Comparison of ENCODE assay signal across 8 cellular contexts in the genomic region with DNA sequence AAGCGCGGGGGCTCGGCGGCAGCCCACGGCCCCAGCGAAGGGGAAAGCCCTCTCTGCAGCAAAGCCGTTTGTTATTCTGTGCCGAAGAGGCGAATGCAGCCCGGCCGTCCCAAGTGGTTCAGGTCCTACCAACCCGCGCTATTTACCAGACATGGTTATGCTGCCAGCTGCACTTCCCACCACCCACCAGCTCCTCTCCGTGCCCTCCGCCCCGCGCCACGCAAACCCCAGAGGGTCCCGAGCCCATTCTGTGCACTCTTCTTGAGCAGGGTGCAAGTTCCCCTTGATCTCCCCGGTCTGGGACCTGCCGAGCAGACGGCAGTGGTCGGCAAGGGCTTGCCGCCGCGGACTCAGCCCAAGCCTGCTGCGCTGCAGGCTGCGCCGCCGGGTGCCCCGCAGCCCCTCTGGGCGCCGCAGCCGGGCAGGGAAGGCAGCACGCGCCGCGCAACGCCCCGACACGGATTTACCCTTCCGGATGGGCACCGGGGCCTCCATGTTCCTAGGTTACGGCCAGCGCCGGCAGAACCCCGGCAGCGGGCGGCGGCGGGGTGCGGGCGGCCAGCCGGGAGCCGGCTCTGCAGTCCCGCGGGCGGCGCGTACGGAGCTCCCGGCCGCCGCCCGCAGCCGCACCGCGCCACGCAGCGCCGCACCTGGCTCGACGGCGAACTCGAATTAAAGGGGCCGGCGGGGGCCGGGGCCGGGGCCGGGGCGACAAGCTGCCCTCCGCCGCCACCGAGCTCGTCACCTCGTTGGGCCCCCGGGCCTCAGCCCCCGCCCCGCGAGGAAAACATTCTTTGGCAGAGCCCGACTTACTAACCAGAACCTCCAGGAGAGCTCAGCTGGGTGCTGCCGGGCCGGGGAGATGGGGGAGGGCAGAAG. TPM values are rescaled to one million over a fixed set of nuclear protein-coding genes. Genes with fewer than 3 reads are reported as not detected.
A peak's percentile ranks its signal among the peaks of the same experiment; 100 is the strongest.
DNase-seq lines count a peak whose midpoint lies in the region; ATAC-seq and TF ChIP-seq lines count a peak whose summit lies in the region.

No MANE protein-coding gene starts in this region.

- CTCF ChIA-PET in Calu3 (lab: Charles Lee) (interaction anchor here (1.1 kb wide), 1 partner anchor 176 kb away, joined by 5 read pairs; no protein-coding TSS in a partner anchor), OCI-LY7 (lab: Charles Lee; ENCODE audit: unreplicated experiment) (interaction anchor here (0.7 kb wide), 1 partner anchor 1074 kb away, joined by 3 read pairs; no protein-coding TSS in a partner anchor)

- H3K9me3 ChIP-seq in OCI-LY7 (ENCODE audit: low read length) = no peaks in the 10 kb centered on the region
- no peaks in the 10 kb centered on the region for H3K9me3 ChIP-seq in mononuclear cell (ENCODE audit: low read depth, low read length)
- no peaks in the 10 kb centered on the region for H3K9me3 ChIP-seq in upper lobe of left lung

- H3K27me3 Mint-ChIP-seq in Calu3 (ENCODE audit: unreplicated experiment) = peaks cover 87% of the 10 kb centered on the region

- H3K27ac Mint-ChIP-seq in Calu3 (ENCODE audit: unreplicated experiment) = no peak overlapping the region

- no peaks in the 10 kb centered on the region for H4K20me1 ChIP-seq in OCI-LY7 (ENCODE audit: insufficient read depth, low read length)

- no peaks in the 10 kb centered on the region for H3K79me2 ChIP-seq in OCI-LY7 (ENCODE audit: insufficient read depth, low read depth, low read length)

- no peak for TF ChIP-seq CTCF in Calu3 (IDR thresholded peaks at IDR 0.05; ENCODE audit: unreplicated experiment)
- no peak for TF ChIP-seq CTCF in OCI-LY7 (conservative IDR thresholded peaks at IDR 0.05; ENCODE audit: low read length)
- TF ChIP-seq CTCF in dorsolateral prefrontal cortex (IDR thresholded peaks at IDR 0.05 in 54 of 56, conservative IDR thresholded peaks at IDR 0.05 in 2 of 56; ENCODE audit: low read depth in 1 of 56, partially characterized antibody in 56 of 56) = peak in 5 of 56 donors; percentile 3 to 23 (median 6)
- no peak for TF ChIP-seq CTCF in upper lobe of left lung (IDR thresholded peaks at IDR 0.05)

- intact Hi-C loops in Calu3 (cut with micrococcal nuclease; ENCODE audit: unreplicated experiment) = no loop called here
- intact Hi-C loops in OCI-LY7 (cut with micrococcal nuclease; ENCODE audit: unreplicated experiment) = no loop called here
- intact Hi-C loops in dorsolateral prefrontal cortex (cut with DNase I) = no loop called here

- H3K27me3 ChIP-seq in dorsolateral prefrontal cortex (no peaks in the 10 kb centered on the region), mononuclear cell (ENCODE audit: insufficient read depth, low read length) (peaks cover 59% of the 10 kb centered on the region), upper lobe of left lung (peaks cover 0 to 35% (median 21%) of the 10 kb centered on the region in 4 donors)

- no peak for TF ChIP-seq POLR2A in upper lobe of left lung (IDR thresholded peaks at IDR 0.05)

- no peaks in the 10 kb centered on the region for H3K9me3 Mint-ChIP-seq in Calu3 (ENCODE audit: low read depth, unreplicated experiment)

- WGBS in upper lobe of left lung, 2 donors = 0 to 1% methylated on average over 4 to 49 of the region's 93 CpGs

- no peak overlapping the region for H2AFZ ChIP-seq in OCI-LY7 (ENCODE audit: low read length)

- H3K4me1 Mint-ChIP-seq in Calu3 (ENCODE audit: low read depth, unreplicated experiment) = no peaks in the 10 kb centered on the region

- DNase-seq in Calu3 (no peak), OCI-LY7 (ENCODE audit: low spot score) (no peak), dorsolateral prefrontal cortex (peak in 4 of 10 donors; percentile 27 to 57 (median 46)), upper lobe of left lung (peak in 1 of 2 donors; percentile 87)
- no peak for DNase-seq in stimulated activated naive CD4-positive, alpha-beta T cell treated with Interleukin-2 at 50 U/mL for 16 hours (lab: John Stamatoyannopoulos, UW)

- H3K4me3 Mint-ChIP-seq in Calu3 (ENCODE audit: low read depth, unreplicated experiment) = peak overlapping the region; percentile 64

- H3K27ac ChIP-seq in OCI-LY7 (ENCODE audit: low read depth, low read length, poor library complexity, severe bottlenecking) = no peak overlapping the region
- H3K27ac ChIP-seq in dorsolateral prefrontal cortex = peak overlapping the region in 58 of 59 donors; percentile 73 to 98 (median 93)
- no peak overlapping the region for H3K27ac ChIP-seq in upper lobe of left lung

- no peaks in the 10 kb centered on the region for H3K36me3 ChIP-seq in OCI-LY7 (ENCODE audit: insufficient read depth, low read length)
- H3K36me3 ChIP-seq in upper lobe of left lung = no peaks in the 10 kb centered on the region

- H3K4me1 ChIP-seq in OCI-LY7 (ENCODE audit: insufficient read depth, low read length, poor library complexity, severe bottlenecking) (no peaks in the 10 kb centered on the region), mononuclear cell (ENCODE audit: insufficient read depth, low read length) (peaks cover 18% of the 10 kb centered on the region), upper lobe of left lung (peaks cover 17 to 27% (median 20%) of the 10 kb centered on the region in 4 donors)

- POLR2A ChIA-PET in OCI-LY7 (lab: Charles Lee) = no interaction called here

- TF ChIP-seq EP300 in upper lobe of left lung (IDR thresholded peaks at IDR 0.05) = no peak

- ATAC-seq in upper lobe of left lung (ENCODE audit: low FRiP score in 2 of 2) (peak in 1 of 2 donors; percentile 30), GM19328 (IDR thresholded peaks at IDR 0.05; ENCODE audit: unreplicated experiment) (no peak), GM21447 (IDR thresholded peaks at IDR 0.05; ENCODE audit: unreplicated experiment) (no peak)

- H3K4me3 ChIP-seq in OCI-LY7 (ENCODE audit: low read depth, low read length, poor library complexity, severe bottlenecking) = no peak overlapping the region
- H3K4me3 ChIP-seq in dorsolateral prefrontal cortex = peak overlapping the region; percentile 55 to 90 (median 79)
- peak overlapping the region; percentile 16 for H3K4me3 ChIP-seq in mononuclear cell (ENCODE audit: low read length)
- H3K4me3 ChIP-seq in upper lobe of left lung = peak overlapping the region; percentile 25 to 54 (median 46)

- peak overlapping the region; percentile 21; the same call in 1 of the 2 replicates for H3K4me2 ChIP-seq in OCI-LY7 (ENCODE audit: low read length)

- no peaks in the 10 kb centered on the region for H3K36me3 Mint-ChIP-seq in Calu3 (ENCODE audit: insufficient read depth, unreplicated experiment)

- BruUV-seq in Calu3 (replicated peaks; lab: Mats Ljungman, UMichigan) (no TSS peak), OCI-LY7 (replicated peaks; lab: Mats Ljungman, UMichigan) (no TSS peak)

- no peaks in the 10 kb centered on the region for H3K9me2 ChIP-seq in OCI-LY7 (ENCODE audit: insufficient read depth, low read length)

RNA-seq across cellular contexts. Expression of a gene that starts 0.9 kb away (rescaled TPM):
- not detected in 2 replicates for total RNA-seq in Calu3 (2022)
- 0.13 and 0.22 TPM in 2 replicates for total RNA-seq in OCI-LY7 (2014; rRNA removed; shearing (Covaris generic))
- 1.5 and 2.3 TPM in 2 replicates for total RNA-seq in OCI-LY7 (2022)
- 100 to 1,000 TPM in 119 of 120 experiments, 10 to 100 TPM in 1; 66.5 to 334 (median 205) TPM for total RNA-seq in dorsolateral prefrontal cortex
- total RNA-seq in mononuclear cell = 0.52 TPM
- under 1 TPM; under 0.01 to 0.77 (median 0.23) TPM for total RNA-seq in upper lobe of left lung

Comparison
In these comparisons a context has a peak if more than half of its experiments do, and no peak if none do; other contexts are left out.
1. H3K27ac ChIP-seq: peak in dorsolateral prefrontal cortex (58 of 59); none in OCI-LY7 (single experiment) and upper lobe of left lung (0 of 4).
2. RNA of a gene that starts 0.9 kb away (total RNA-seq): 66.5 to 334 TPM in dorsolateral prefrontal cortex; 0.13 to 2.3 TPM in OCI-LY7, 0.52 TPM in mononuclear cell (single experiment), under 0.01 to 0.77 TPM in upper lobe of left lung and not detected in Calu3; every median in the first group is over 10 times any median in the second.